ENCODE assay signal across 2 cellular contexts in the genomic region with DNA sequence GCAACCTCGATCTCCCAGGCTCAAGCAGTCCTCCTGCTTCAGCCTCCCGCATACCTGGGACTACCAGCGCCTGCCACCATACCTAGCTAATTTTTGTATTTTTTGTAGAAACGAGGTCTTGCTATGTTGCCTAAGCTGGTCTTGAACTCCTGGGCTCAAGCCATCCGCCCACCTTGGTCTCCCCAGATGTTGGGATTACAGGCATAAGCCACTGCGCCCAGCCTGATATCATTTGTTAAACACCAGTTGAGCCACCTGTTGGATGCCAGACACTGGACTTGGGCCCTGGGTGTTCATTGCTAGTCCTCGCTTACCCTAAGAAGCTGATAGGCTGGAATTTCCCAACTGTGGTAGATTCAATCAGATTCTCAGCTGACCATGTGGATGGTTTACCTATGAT.
A peak's percentile ranks its signal among the peaks of the same experiment; 100 is the strongest.
TF ChIP-seq lines count a peak whose summit lies in the region.

No MANE protein-coding gene starts in this region.

TF ChIP-seq in HEK293, 187 proteins besides CTCF, POLR2A, EP300 and RAD21 (continued from another document):
- TF ChIP-seq, protein P1, sequence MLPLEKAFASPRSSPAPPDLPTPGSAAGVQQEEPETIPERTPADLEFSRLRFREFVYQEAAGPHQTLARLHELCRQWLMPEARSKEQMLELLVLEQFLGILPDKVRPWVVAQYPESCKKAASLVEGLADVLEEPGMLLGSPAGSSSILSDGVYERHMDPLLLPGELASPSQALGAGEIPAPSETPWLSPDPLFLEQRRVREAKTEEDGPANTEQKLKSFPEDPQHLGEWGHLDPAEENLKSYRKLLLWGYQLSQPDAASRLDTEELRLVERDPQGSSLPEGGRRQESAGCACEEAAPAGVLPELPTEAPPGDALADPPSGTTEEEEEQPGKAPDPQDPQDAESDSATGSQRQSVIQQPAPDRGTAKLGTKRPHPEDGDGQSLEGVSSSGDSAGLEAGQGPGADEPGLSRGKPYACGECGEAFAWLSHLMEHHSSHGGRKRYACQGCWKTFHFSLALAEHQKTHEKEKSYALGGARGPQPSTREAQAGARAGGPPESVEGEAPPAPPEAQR (tag by site-specific recombination; IDR thresholded peaks at IDR 0.05) = no peak
- TF ChIP-seq ZNF785 (tag by site-specific recombination; IDR thresholded peaks at IDR 0.05) = no peak
- no peak for TF ChIP-seq SP7 (tag by site-specific recombination; IDR thresholded peaks at IDR 0.05)
- TF ChIP-seq ZSCAN5A (tag by site-specific recombination; IDR thresholded peaks at IDR 0.05) = no peak
- TF ChIP-seq ZNF558 (tag by site-specific recombination; IDR thresholded peaks at IDR 0.05) = no peak
- TF ChIP-seq SCRT2 (tag by site-specific recombination; IDR thresholded peaks at IDR 0.05) = peak; percentile 93
- TF ChIP-seq GLI4 (tag by site-specific recombination; IDR thresholded peaks at IDR 0.05) = no peak
- no peak for TF ChIP-seq ZNF830 (tag by site-specific recombination; IDR thresholded peaks at IDR 0.05; ENCODE audit: low read depth)
- TF ChIP-seq ZIC2 (tag by site-specific recombination; IDR thresholded peaks at IDR 0.05) = no peak
- no peak for TF ChIP-seq ZFHX2 (tag by site-specific recombination; conservative IDR thresholded peaks at IDR 0.05)
- TF ChIP-seq SCRT1 (tag by site-specific recombination; IDR thresholded peaks at IDR 0.05; ENCODE audit: borderline replicate concordance) = peak; percentile 47; the same call in 1 of the 2 replicates
- TF ChIP-seq ZBTB48 (tag by site-specific recombination; IDR thresholded peaks at IDR 0.05) = no peak

TF ChIP-seq in IMR-90, 13 proteins besides CTCF, POLR2A, EP300 and RAD21 (continued from another document):
- TF ChIP-seq SMC3 (IDR thresholded peaks at IDR 0.05; ENCODE audit: low read depth, low read length) (no peak), CHD1 (IDR thresholded peaks at IDR 0.05; ENCODE audit: low read depth, low read length) (no peak), MXI1 (IDR thresholded peaks at IDR 0.05; ENCODE audit: borderline replicate concordance, low read depth, low read length) (no peak), USF2 (IDR thresholded peaks at IDR 0.05; ENCODE audit: low read depth, low read length) (no peak), BHLHE40 (IDR thresholded peaks at IDR 0.05; ENCODE audit: low read depth, low read length) (no peak)
